ENCODE assay signal across 9 cellular contexts in the genomic region with DNA sequence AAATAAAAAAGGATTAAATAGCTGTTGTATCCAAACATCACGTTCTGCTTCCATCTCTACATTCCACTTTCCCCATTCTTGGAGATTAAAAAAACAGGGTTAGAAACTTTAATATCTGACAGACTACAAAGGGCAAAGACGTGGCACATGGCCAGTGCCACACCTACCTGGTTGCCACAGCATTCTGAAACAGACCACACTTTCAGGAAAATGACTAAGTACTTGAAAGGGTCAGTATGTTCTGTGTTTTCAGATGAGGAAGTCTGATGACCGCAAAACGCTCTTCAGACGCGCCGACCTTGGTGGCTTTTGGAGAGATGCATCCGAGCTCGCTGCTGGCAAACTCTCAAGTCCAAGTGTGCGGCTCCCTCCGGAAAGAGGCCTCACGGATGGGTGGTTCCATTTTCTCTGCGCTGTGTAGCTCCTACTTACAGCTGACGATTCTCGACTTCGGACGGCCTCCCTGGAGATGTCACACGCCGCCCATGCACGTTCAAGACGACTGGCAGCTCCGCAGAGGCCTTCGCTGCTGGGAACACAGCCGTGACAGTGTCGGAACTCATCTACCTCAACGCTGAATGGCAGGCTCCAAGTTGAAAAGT. TPM values are rescaled to one million over a fixed set of nuclear protein-coding genes. Genes with fewer than 3 reads are reported as not detected.
DNase-seq lines count a peak whose midpoint lies in the region; ATAC-seq and TF ChIP-seq lines count a peak whose summit lies in the region.
"Had no signal": no experiment of that assay in that cellular context is flagged by ENCODE, and none has a peak within 500 bp of the region (broad histone marks: within the 10 kb centered on the region; RNA-seq: fewer than 3 reads in every experiment).

No MANE protein-coding gene starts in this region.

- DNase-seq in RPMI7951 (ENCODE audit: low read depth) (peak; percentile 94), foreskin fibroblast (peak; percentile 15 to 38), skeletal muscle cell (ENCODE audit: low read depth) (peak; percentile 24), DMS153 (lab: John Stamatoyannopoulos, UW) (no peak)
- DNase-seq in activated CD4-positive, CD25-positive, alpha-beta regulatory T cell (lab: John Stamatoyannopoulos, UW), result no peak
- DNase-seq: hypothalamus had no signal

- H3K4me3 ChIP-seq in foreskin fibroblast (ENCODE audit: low read depth in 1 of 2, low read length in 2 of 2) (no peak overlapping the region), skeletal muscle cell (ENCODE audit: low read depth, low read length) (no peak overlapping the region)

- no peak for TF ChIP-seq CTCF in foreskin fibroblast (IDR thresholded peaks at IDR 0.05; ENCODE audit: low read depth, low read length)

- ATAC-seq in GM21367 (IDR thresholded peaks at IDR 0.05; ENCODE audit: unreplicated experiment) (peak; percentile 37), SK-N-SH treated with all-trans-retinoic acid at 6 μM for 48 hours (no peak), HG03095 (IDR thresholded peaks at IDR 0.05; ENCODE audit: unreplicated experiment) (no peak)

TF ChIP-seq in SK-N-SH treated with all-trans-retinoic acid at 6 μM for 48 hours, 23 proteins besides CTCF, POLR2A, EP300 and RAD21:
- TF ChIP-seq GLIS3 (CRISPR knock-in tag; IDR thresholded peaks at IDR 0.05) (no peak), OSR1 (CRISPR knock-in tag; IDR thresholded peaks at IDR 0.05) (no peak), ESRRG (CRISPR knock-in tag; IDR thresholded peaks at IDR 0.05) (no peak), PPARA (CRISPR knock-in tag; IDR thresholded peaks at IDR 0.05; ENCODE audit: borderline replicate concordance) (no peak), ZNF8 (CRISPR knock-in tag; IDR thresholded peaks at IDR 0.05) (no peak)
- TF ChIP-seq, protein P1, sequence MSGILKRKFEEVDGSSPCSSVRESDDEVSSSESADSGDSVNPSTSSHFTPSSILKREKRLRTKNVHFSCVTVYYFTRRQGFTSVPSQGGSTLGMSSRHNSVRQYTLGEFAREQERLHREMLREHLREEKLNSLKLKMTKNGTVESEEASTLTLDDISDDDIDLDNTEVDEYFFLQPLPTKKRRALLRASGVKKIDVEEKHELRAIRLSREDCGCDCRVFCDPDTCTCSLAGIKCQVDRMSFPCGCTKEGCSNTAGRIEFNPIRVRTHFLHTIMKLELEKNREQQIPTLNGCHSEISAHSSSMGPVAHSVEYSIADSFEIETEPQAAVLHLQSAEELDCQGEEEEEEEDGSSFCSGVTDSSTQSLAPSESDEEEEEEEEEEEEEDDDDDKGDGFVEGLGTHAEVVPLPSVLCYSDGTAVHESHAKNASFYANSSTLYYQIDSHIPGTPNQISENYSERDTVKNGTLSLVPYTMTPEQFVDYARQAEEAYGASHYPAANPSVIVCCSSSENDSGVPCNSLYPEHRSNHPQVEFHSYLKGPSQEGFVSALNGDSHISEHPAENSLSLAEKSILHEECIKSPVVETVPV (CRISPR knock-in tag; IDR thresholded peaks at IDR 0.05), result no peak
TF ChIP-seq in SK-N-SH treated with all-trans-retinoic acid at 6 μM for 48 hours: peak in this region for 0.

RNA-seq across cellular contexts. Expression of gene MAP1LC3B, which starts 15.5 kb away (rescaled TPM):
- total RNA-seq in RPMI7951 (2014; rRNA removed; shearing (Covaris generic)), result 22.5 and 28.5 TPM in 2 replicates

RNA-seq across cellular contexts. Expression of gene FBXO31, which starts 24.0 kb away (rescaled TPM):
- total RNA-seq in RPMI7951 (2014; rRNA removed; shearing (Covaris generic)), result 9.9 and 11.5 TPM in 2 replicates

Comparison
In these comparisons a context has a peak if more than half of its experiments do, and no peak if none do; other contexts are left out.
1. DNase-seq: peak in RPMI7951 (single experiment), foreskin fibroblast (2 of 2) and skeletal muscle cell (single experiment); none in activated CD4-positive, CD25-positive, alpha-beta regulatory T cell (0 of 4) and DMS153 (single experiment).